Comparison of ENCODE assay signal across 36 cellular contexts in genomic region chr16:54746596-54746995, GRCh38.
"Had no signal": no experiment of that assay in that cellular context is flagged by ENCODE, and none has a peak within 500 bp of the region (broad histone marks: within the 10 kb centered on the region; RNA-seq: fewer than 3 reads in every experiment).

No MANE protein-coding gene starts in this region.

- H3K27ac ChIP-seq: ascending aorta, cardiac muscle cell, WERI-Rb-1 had no signal

- H3K27me3 Mint-ChIP-seq: activated CD4-positive, alpha-beta memory T cell treated with anti-CD3 and anti-CD28 coated beads, Interleukin-2, amount 10 ng/mL, durations not matched to agents 7 days and 5 days; activated CD4-positive, alpha-beta T cell treated with anti-CD3 and anti-CD28 coated beads, Interleukin-2, amount 10 ng/mL, durations not matched to agents 7 days and 5 days; activated CD8-positive, alpha-beta memory T cell treated with anti-CD3 and anti-CD28 coated beads, Interleukin-2, amount 10 ng/mL, durations not matched to agents 7 days and 5 days; activated naive CD4-positive, alpha-beta T cell treated with anti-CD3 and anti-CD28 coated beads, Interleukin-2, amount 10 ng/mL, durations not matched to agents 7 days and 5 days; activated naive CD8-positive, alpha-beta T cell; activated naive CD8-positive, alpha-beta T cell treated with anti-CD3 and anti-CD28 coated beads, Interleukin-2, amount 10 ng/mL, durations not matched to agents 7 days and 5 days; activated naive CD8-positive, alpha-beta T cell treated with anti-CD3 and anti-CD28 coated beads, Interleukin-2, amount 50 U/mL, for 24 hours had no signal

- H3K4me3 Mint-ChIP-seq: activated CD4-positive, alpha-beta memory T cell treated with anti-CD3 and anti-CD28 coated beads, Interleukin-2, amount 10 ng/mL, durations not matched to agents 7 days and 5 days; activated CD4-positive, alpha-beta T cell treated with anti-CD3 and anti-CD28 coated beads for 36 hours; activated CD4-positive, alpha-beta T cell treated with anti-CD3 and anti-CD28 coated beads, Interleukin-2, amount 10 ng/mL, durations not matched to agents 7 days and 5 days; activated CD8-positive, alpha-beta memory T cell treated with anti-CD3 and anti-CD28 coated beads, Interleukin-2, amount 10 ng/mL, durations not matched to agents 7 days and 5 days; activated CD8-positive, alpha-beta T cell treated with anti-CD3 and anti-CD28 coated beads, Interleukin-2, amount 10 ng/mL, durations not matched to agents 7 days and 5 days; activated naive CD4-positive, alpha-beta T cell treated with anti-CD3 and anti-CD28 coated beads, Interleukin-2, amount 10 ng/mL, durations not matched to agents 7 days and 5 days; activated naive CD4-positive, alpha-beta T cell treated with anti-CD3 and anti-CD28 coated beads, Interleukin-2, amount 50 U/mL, for 24 hours; activated naive CD8-positive, alpha-beta T cell; activated naive CD8-positive, alpha-beta T cell treated with anti-CD3 and anti-CD28 coated beads, Interleukin-2, amount 10 ng/mL, durations not matched to agents 7 days and 5 days; activated naive CD8-positive, alpha-beta T cell treated with anti-CD3 and anti-CD28 coated beads, Interleukin-2, amount 50 U/mL, for 24 hours; activated T-cell treated with anti-CD3 and anti-CD28 coated beads, Interleukin-2, amount 50 U/mL, for 24 hours; brain; T-helper 1 cell treated with Interleukin-12 subunit alpha and Interleukin-12 subunit beta and Interleukin-4 antibody, amounts not matched to agents 30 μg/mL and 1 μg/mL, for 36 hours; T-helper 2 cell treated with Interferon-gamma antibody and Interleukin-4, amounts not matched to agents 5 μg/mL and 100 μg/mL, for 36 hours; WTC11 had no signal

- ATAC-seq: activated CD4-positive, alpha-beta T cell treated with anti-CD3 and anti-CD28 coated beads for 36 hours; activated CD4-positive, CD25-positive, alpha-beta regulatory T cell treated with anti-CD3 and anti-CD28 coated beads, Interleukin-2, amount 50 U/mL, for 24 hours; activated CD8-positive, alpha-beta memory T cell treated with anti-CD3 and anti-CD28 coated beads, Interleukin-2, amount 10 ng/mL, durations not matched to agents 7 days and 5 days; activated CD8-positive, alpha-beta T cell treated with anti-CD3 and anti-CD28 coated beads, Interleukin-2, amount 10 ng/mL, durations not matched to agents 7 days and 5 days; activated naive CD8-positive, alpha-beta T cell treated with anti-CD3 and anti-CD28 coated beads, Interleukin-2, amount 50 U/mL, for 24 hours; WTC11 had no signal

- H3K4me3 ChIP-seq: ascending aorta, cardiac muscle cell had no signal

- H3K36me3 Mint-ChIP-seq: activated CD8-positive, alpha-beta memory T cell treated with anti-CD3 and anti-CD28 coated beads, Interleukin-2, amount 10 ng/mL, durations not matched to agents 7 days and 5 days; activated naive CD4-positive, alpha-beta T cell treated with anti-CD3 and anti-CD28 coated beads, Interleukin-2, amount 10 ng/mL, durations not matched to agents 7 days and 5 days; activated naive CD8-positive, alpha-beta T cell; activated naive CD8-positive, alpha-beta T cell treated with anti-CD3 and anti-CD28 coated beads, Interleukin-2, amount 10 ng/mL, durations not matched to agents 7 days and 5 days; brain had no signal

- DNase-seq: activated CD4-positive, alpha-beta memory T cell treated with anti-CD3 and anti-CD28 coated beads, Interleukin-2, amount 10 ng/mL, durations not matched to agents 7 days and 5 days; activated CD4-positive, alpha-beta T cell treated with anti-CD3 and anti-CD28 coated beads for 1 hour; activated CD4-positive, alpha-beta T cell treated with anti-CD3 and anti-CD28 coated beads for 36 hours; activated CD4-positive, alpha-beta T cell treated with anti-CD3 and anti-CD28 coated beads for 48 hours; activated CD4-positive, alpha-beta T cell treated with anti-CD3 and anti-CD28 coated beads, Interleukin-2, amount 10 ng/mL, durations not matched to agents 7 days and 5 days; activated CD4-positive, alpha-beta T cell treated with anti-CD3 and anti-CD28 coated beads, Interleukin-2, amount 50 U/mL, for 48 hours; activated CD4-positive, CD25-positive, alpha-beta regulatory T cell; activated CD8-positive, alpha-beta memory T cell treated with anti-CD3 and anti-CD28 coated beads for 24 hours; activated CD8-positive, alpha-beta memory T cell treated with anti-CD3 and anti-CD28 coated beads, Interleukin-2, amount 10 ng/mL, durations not matched to agents 7 days and 5 days; activated CD8-positive, alpha-beta memory T cell treated with anti-CD3 and anti-CD28 coated beads, Interleukin-2, amount 50 U/mL, for 48 hours; activated CD8-positive, alpha-beta T cell treated with anti-CD3 and anti-CD28 coated beads, Interleukin-2, amount 10 ng/mL, durations not matched to agents 7 days and 5 days; activated effector memory CD4-positive, alpha-beta T cell treated with Interleukin-2 at 50 U/mL for 16 hours; activated gamma-delta T cell; activated naive CD4-positive, alpha-beta T cell treated with anti-CD3 and anti-CD28 coated beads, Interleukin-2, amount 10 ng/mL, durations not matched to agents 7 days and 5 days; activated naive CD4-positive, alpha-beta T cell treated with Interleukin-2 at 50 U/mL for 16 hours; activated naive CD8-positive, alpha-beta T cell treated with anti-CD3 and anti-CD28 coated beads, Interleukin-2, amount 10 ng/mL, durations not matched to agents 7 days and 5 days; activated naive CD8-positive, alpha-beta T cell treated with anti-CD3 and anti-CD28 coated beads, Interleukin-2, amount 50 U/mL, for 24 hours; activated T-cell treated with anti-CD3 and anti-CD28 coated beads, Interleukin-2, amount 50 U/mL, for 24 hours; activated T-cell treated with anti-CD3 and anti-CD28 coated beads, Interleukin-2, amount 50 U/mL, for 48 hours; amygdala; anterior cingulate cortex; caudate nucleus; T-helper 1 cell; T-helper 2 cell; T-helper 9 cell; WERI-Rb-1 had no signal

- H3K27ac Mint-ChIP-seq: activated CD4-positive, alpha-beta memory T cell treated with anti-CD3 and anti-CD28 coated beads, Interleukin-2, amount 10 ng/mL, durations not matched to agents 7 days and 5 days; activated CD4-positive, alpha-beta T cell treated with anti-CD3 and anti-CD28 coated beads for 36 hours; activated CD4-positive, alpha-beta T cell treated with anti-CD3 and anti-CD28 coated beads, Interleukin-2, amount 10 ng/mL, durations not matched to agents 7 days and 5 days; activated CD8-positive, alpha-beta memory T cell treated with anti-CD3 and anti-CD28 coated beads, Interleukin-2, amount 10 ng/mL, durations not matched to agents 7 days and 5 days; activated CD8-positive, alpha-beta T cell treated with anti-CD3 and anti-CD28 coated beads, Interleukin-2, amount 10 ng/mL, durations not matched to agents 7 days and 5 days; activated naive CD4-positive, alpha-beta T cell treated with anti-CD3 and anti-CD28 coated beads, Interleukin-2, amount 10 ng/mL, durations not matched to agents 7 days and 5 days; activated naive CD4-positive, alpha-beta T cell treated with anti-CD3 and anti-CD28 coated beads, Interleukin-2, amount 50 U/mL, for 24 hours; activated naive CD8-positive, alpha-beta T cell; activated naive CD8-positive, alpha-beta T cell treated with anti-CD3 and anti-CD28 coated beads, Interleukin-2, amount 10 ng/mL, durations not matched to agents 7 days and 5 days; activated naive CD8-positive, alpha-beta T cell treated with anti-CD3 and anti-CD28 coated beads, Interleukin-2, amount 50 U/mL, for 24 hours; activated T-cell treated with anti-CD3 and anti-CD28 coated beads, Interleukin-2, amount 50 U/mL, for 24 hours; activated T-helper 2 cell treated with anti-CD3 and anti-CD28 coated beads, Interferon-gamma antibody, Interleukin-2, Interleukin-4, amounts not matched to agents 10 μg/mL and 5 μg/mL and 100 μg/mL, durations not matched to agents 14 hours and 24 hours and 36 hours; brain; T-helper 1 cell treated with Interleukin-12 subunit alpha and Interleukin-12 subunit beta and Interleukin-4 antibody, amounts not matched to agents 30 μg/mL and 1 μg/mL, for 36 hours; T-helper 2 cell treated with Interferon-gamma antibody and Interleukin-4, amounts not matched to agents 5 μg/mL and 100 μg/mL, for 36 hours; WTC11 had no signal

- H3K4me1 Mint-ChIP-seq: activated CD4-positive, alpha-beta memory T cell treated with anti-CD3 and anti-CD28 coated beads, Interleukin-2, amount 10 ng/mL, durations not matched to agents 7 days and 5 days; activated CD4-positive, alpha-beta T cell treated with anti-CD3 and anti-CD28 coated beads for 36 hours; activated CD4-positive, alpha-beta T cell treated with anti-CD3 and anti-CD28 coated beads, Interleukin-2, amount 10 ng/mL, durations not matched to agents 7 days and 5 days; activated naive CD4-positive, alpha-beta T cell treated with anti-CD3 and anti-CD28 coated beads, Interleukin-2, amount 10 ng/mL, durations not matched to agents 7 days and 5 days; activated naive CD4-positive, alpha-beta T cell treated with anti-CD3 and anti-CD28 coated beads, Interleukin-2, amount 50 U/mL, for 24 hours; activated naive CD8-positive, alpha-beta T cell treated with anti-CD3 and anti-CD28 coated beads, Interleukin-2, amount 10 ng/mL, durations not matched to agents 7 days and 5 days; activated naive CD8-positive, alpha-beta T cell treated with anti-CD3 and anti-CD28 coated beads, Interleukin-2, amount 50 U/mL, for 24 hours; brain had no signal

- H3K4me1 ChIP-seq: ascending aorta had no signal

- H3K36me3 ChIP-seq: ascending aorta, cardiac muscle cell, WERI-Rb-1 had no signal

- H3K9me3 ChIP-seq: ascending aorta had no signal

- H3K9me3 Mint-ChIP-seq: activated CD4-positive, alpha-beta T cell treated with anti-CD3 and anti-CD28 coated beads, Interleukin-2, amount 10 ng/mL, durations not matched to agents 7 days and 5 days; activated naive CD8-positive, alpha-beta T cell treated with anti-CD3 and anti-CD28 coated beads, Interleukin-2, amount 10 ng/mL, durations not matched to agents 7 days and 5 days; activated T-cell treated with anti-CD3 and anti-CD28 coated beads, Interleukin-2, amount 50 U/mL, for 24 hours; activated T-helper 2 cell treated with anti-CD3 and anti-CD28 coated beads, Interferon-gamma antibody, Interleukin-2, Interleukin-4, amounts not matched to agents 10 μg/mL and 5 μg/mL and 100 μg/mL, durations not matched to agents 14 hours and 24 hours and 36 hours; T-helper 2 cell treated with Interferon-gamma antibody and Interleukin-4, amounts not matched to agents 5 μg/mL and 100 μg/mL, for 36 hours had no signal

- H3K27me3 ChIP-seq: ascending aorta, cardiac muscle cell had no signal
